ENCODE assay signal across 8 cellular contexts in genomic region chr11:62571493-62571892, GRCh38. TPM values are rescaled to one million over a fixed set of nuclear protein-coding genes. Genes with fewer than 3 reads are reported as not detected.
DNase-seq lines count a peak whose midpoint lies in the region; ATAC-seq and TF ChIP-seq lines count a peak whose summit lies in the region.
"Not testable (repeated sequence)": the region's sequence is repeated elsewhere in the genome, so short reads cannot be mapped to it uniquely, and the experiment has no call there.

No MANE protein-coding gene starts in this region.

- not testable (repeated sequence) for H2AFZ ChIP-seq in OCI-LY7 (ENCODE audit: low read length)

- peak overlapping the region; percentile 17 for H3K27ac Mint-ChIP-seq in activated CD4-positive, alpha-beta T cell treated with anti-CD3 and anti-CD28 coated beads, Interleukin-2, amount 10 ng/mL, durations not matched to agents 7 days and 5 days
- peak overlapping the region; percentile 98 for H3K27ac Mint-ChIP-seq in activated naive CD8-positive, alpha-beta T cell treated with anti-CD3 and anti-CD28 coated beads, Interleukin-2, amount 50 U/mL, for 24 hours
- peak overlapping the region in 9 of 10 donors; percentile 16 to 99 (median 87) for H3K27ac Mint-ChIP-seq in naive thymus-derived CD8-positive, alpha-beta T cell
- peak overlapping the region; percentile 99 for H3K27ac Mint-ChIP-seq in stimulated activated effector memory CD8-positive, alpha-beta T cell treated with anti-CD3 and anti-CD28 coated beads, Interleukin-12 subunit alpha, Interleukin-12 subunit beta, amount 100 ng/mL, for 72 hours

- not testable (repeated sequence) for DNase-seq in HFF-Myc (ENCODE audit: extremely low read depth, low read depth); OCI-LY7 (ENCODE audit: low spot score); activated CD4-positive, alpha-beta T cell treated with anti-CD3 and anti-CD28 coated beads, Interleukin-2, amount 10 ng/mL, durations not matched to agents 7 days and 5 days; activated naive CD8-positive, alpha-beta T cell treated with anti-CD3 and anti-CD28 coated beads, Interleukin-2, amount 50 U/mL, for 24 hours; epithelial cell of prostate (ENCODE audit: low read depth, low spot score); naive thymus-derived CD8-positive, alpha-beta T cell; stimulated activated effector memory CD8-positive, alpha-beta T cell treated with anti-CD3 and anti-CD28 coated beads, Interleukin-12 subunit alpha, Interleukin-12 subunit beta, amount 100 ng/mL, for 72 hours (ENCODE audit: low spot score in 2 of 2)

- CTCF ChIA-PET in OCI-LY7 (lab: Charles Lee; ENCODE audit: unreplicated experiment), result not testable (repeated sequence)
- CTCF ChIA-PET in activated CD4-positive, alpha-beta T cell treated with anti-CD3 and anti-CD28 coated beads, Interleukin-2, amount 10 ng/mL, durations not matched to agents 7 days and 5 days (lab: Charles Lee), result interaction anchor here (0.8 to 2.5 kb wide), 5 partner anchors 11 to 147 kb away, joined by 3 to 8 read pairs (median 6); partner anchors contain the start of gene TUT1

- H4K20me1 ChIP-seq in OCI-LY7 (ENCODE audit: insufficient read depth, low read length), result peaks cover 25% of the 10 kb centered on the region

- H3K79me2 ChIP-seq in OCI-LY7 (ENCODE audit: insufficient read depth, low read depth, low read length), result peaks cover 70% of the 10 kb centered on the region

- not testable (repeated sequence) for TF ChIP-seq CTCF in C4-2B (conservative IDR thresholded peaks at IDR 0.05); HFF-Myc (IDR thresholded peaks at IDR 0.05; ENCODE audit: low read depth, low read length, missing control alignments); OCI-LY7 (conservative IDR thresholded peaks at IDR 0.05; ENCODE audit: low read length)

- H3K27ac ChIP-seq in C4-2B (peak overlapping the region; percentile 8; the same call in 1 of the 2 replicates), epithelial cell of prostate (peak overlapping the region; percentile 78)
- not testable (repeated sequence) for H3K27ac ChIP-seq in OCI-LY7 (ENCODE audit: low read depth, low read length, poor library complexity, severe bottlenecking)

- intact Hi-C loops in OCI-LY7 (cut with micrococcal nuclease; ENCODE audit: unreplicated experiment), result loop anchor here (5.0 kb wide), 1 partner anchor 311 kb away; the partner anchor contains the start of gene SLC3A2

- not testable (repeated sequence) for ATAC-seq in activated naive CD8-positive, alpha-beta T cell treated with anti-CD3 and anti-CD28 coated beads, Interleukin-2, amount 50 U/mL, for 24 hours; naive thymus-derived CD8-positive, alpha-beta T cell; stimulated activated effector memory CD8-positive, alpha-beta T cell treated with anti-CD3 and anti-CD28 coated beads, Interleukin-12 subunit alpha, Interleukin-12 subunit beta, amount 100 ng/mL, for 72 hours

- H3K9me3 Mint-ChIP-seq in activated CD4-positive, alpha-beta T cell treated with anti-CD3 and anti-CD28 coated beads, Interleukin-2, amount 10 ng/mL, durations not matched to agents 7 days and 5 days; activated naive CD8-positive, alpha-beta T cell treated with anti-CD3 and anti-CD28 coated beads, Interleukin-2, amount 50 U/mL, for 24 hours; naive thymus-derived CD8-positive, alpha-beta T cell; stimulated activated effector memory CD8-positive, alpha-beta T cell treated with anti-CD3 and anti-CD28 coated beads, Interleukin-12 subunit alpha, Interleukin-12 subunit beta, amount 100 ng/mL, for 72 hours: not testable (repeated sequence)

- BruUV-seq in OCI-LY7 (replicated peaks; lab: Mats Ljungman, UMichigan), result not testable (repeated sequence)

- peak overlapping the region; percentile 24 for H3K4me3 Mint-ChIP-seq in activated CD4-positive, alpha-beta T cell treated with anti-CD3 and anti-CD28 coated beads, Interleukin-2, amount 10 ng/mL, durations not matched to agents 7 days and 5 days
- H3K4me3 Mint-ChIP-seq in activated naive CD8-positive, alpha-beta T cell treated with anti-CD3 and anti-CD28 coated beads, Interleukin-2, amount 50 U/mL, for 24 hours, result peak overlapping the region; percentile 99
- peak overlapping the region in 7 of 10 donors; percentile 27 to 99 (median 54) for H3K4me3 Mint-ChIP-seq in naive thymus-derived CD8-positive, alpha-beta T cell
- peak overlapping the region; percentile 99 for H3K4me3 Mint-ChIP-seq in stimulated activated effector memory CD8-positive, alpha-beta T cell treated with anti-CD3 and anti-CD28 coated beads, Interleukin-12 subunit alpha, Interleukin-12 subunit beta, amount 100 ng/mL, for 72 hours

- peaks cover 35% of the 10 kb centered on the region for H3K4me1 ChIP-seq in OCI-LY7 (ENCODE audit: insufficient read depth, low read length, poor library complexity, severe bottlenecking)

- peak overlapping the region; percentile 96 for H3K4me2 ChIP-seq in OCI-LY7 (ENCODE audit: low read length)

- not testable (repeated sequence) for H3K27me3 Mint-ChIP-seq in activated CD4-positive, alpha-beta T cell treated with anti-CD3 and anti-CD28 coated beads, Interleukin-2, amount 10 ng/mL, durations not matched to agents 7 days and 5 days; activated naive CD8-positive, alpha-beta T cell treated with anti-CD3 and anti-CD28 coated beads, Interleukin-2, amount 50 U/mL, for 24 hours; naive thymus-derived CD8-positive, alpha-beta T cell

- not testable (repeated sequence) for H3K9me2 ChIP-seq in OCI-LY7 (ENCODE audit: insufficient read depth, low read length)

- peaks cover 57% of the 10 kb centered on the region for H3K36me3 Mint-ChIP-seq in activated CD4-positive, alpha-beta T cell treated with anti-CD3 and anti-CD28 coated beads, Interleukin-2, amount 10 ng/mL, durations not matched to agents 7 days and 5 days (ENCODE audit: low read depth)
- H3K36me3 Mint-ChIP-seq in activated naive CD8-positive, alpha-beta T cell treated with anti-CD3 and anti-CD28 coated beads, Interleukin-2, amount 50 U/mL, for 24 hours (ENCODE audit: low read depth), result peaks cover 76% of the 10 kb centered on the region
- peaks cover under 1 to 73% (median 10%) of the 10 kb centered on the region in 3 donors for H3K36me3 Mint-ChIP-seq in naive thymus-derived CD8-positive, alpha-beta T cell
- H3K36me3 Mint-ChIP-seq in stimulated activated effector memory CD8-positive, alpha-beta T cell treated with anti-CD3 and anti-CD28 coated beads, Interleukin-12 subunit alpha, Interleukin-12 subunit beta, amount 100 ng/mL, for 72 hours, result peaks cover 88% of the 10 kb centered on the region

- not testable (repeated sequence) for H3K9me3 ChIP-seq in OCI-LY7 (ENCODE audit: low read length)

- peak overlapping the region; percentile 100 for H3K4me3 ChIP-seq in HFF-Myc (replicated peaks; ENCODE audit: low read depth, low read length)
- H3K4me3 ChIP-seq in OCI-LY7 (ENCODE audit: low read depth, low read length, poor library complexity, severe bottlenecking), result peak overlapping the region; percentile 87

- H3K4me1 Mint-ChIP-seq in activated CD4-positive, alpha-beta T cell treated with anti-CD3 and anti-CD28 coated beads, Interleukin-2, amount 10 ng/mL, durations not matched to agents 7 days and 5 days, result peaks cover 66% of the 10 kb centered on the region
- peaks cover 72% of the 10 kb centered on the region for H3K4me1 Mint-ChIP-seq in activated naive CD8-positive, alpha-beta T cell treated with anti-CD3 and anti-CD28 coated beads, Interleukin-2, amount 50 U/mL, for 24 hours
- H3K4me1 Mint-ChIP-seq in naive thymus-derived CD8-positive, alpha-beta T cell, result peaks cover 44 to 70% (median 61%) of the 10 kb centered on the region in 4 donors
- H3K4me1 Mint-ChIP-seq in stimulated activated effector memory CD8-positive, alpha-beta T cell treated with anti-CD3 and anti-CD28 coated beads, Interleukin-12 subunit alpha, Interleukin-12 subunit beta, amount 100 ng/mL, for 72 hours, result peaks cover 73% of the 10 kb centered on the region

- POLR2A ChIA-PET in OCI-LY7 (lab: Charles Lee); activated CD4-positive, alpha-beta T cell treated with anti-CD3 and anti-CD28 coated beads, Interleukin-2, amount 10 ng/mL, durations not matched to agents 7 days and 5 days (lab: Charles Lee): not testable (repeated sequence)
- POLR2A ChIA-PET in naive thymus-derived CD8-positive, alpha-beta T cell (lab: Charles Lee), result interaction anchor here (1.0 to 3.5 kb wide), 5 partner anchors 12 to 123 kb away, joined by 3 to 30 read pairs (median 3); partner anchors contain the start of gene TUT1

- H3K36me3 ChIP-seq in OCI-LY7 (ENCODE audit: insufficient read depth, low read length), result peaks cover 90% of the 10 kb centered on the region

RNA-seq across cellular contexts. Expression of gene EEF1G, which starts 2.2 kb away (rescaled TPM):
- 2,328 and 2,651 TPM in 2 replicates for total RNA-seq in OCI-LY7 (2014; rRNA removed; shearing (Covaris generic))
- 1,778 and 1,903 TPM in 2 replicates for total RNA-seq in OCI-LY7 (2022)
- 1,000 to 10,000 TPM; 1,239 to 1,470 TPM for total RNA-seq in activated CD4-positive, alpha-beta T cell treated with anti-CD3 and anti-CD28 coated beads, Interleukin-2, amount 10 ng/mL, durations not matched to agents 7 days and 5 days
- total RNA-seq in naive thymus-derived CD8-positive, alpha-beta T cell, result 1,000 to 10,000 TPM; 2,038 to 2,092 TPM
- polyA plus RNA-seq in naive thymus-derived CD8-positive, alpha-beta T cell, result 1,000 to 10,000 TPM; 1,637 to 2,152 (median 1,960) TPM

RNA-seq across cellular contexts. Expression of gene TUT1, which starts 19.8 kb away (rescaled TPM):
- 15.6 and 22.5 TPM in 2 replicates for total RNA-seq in OCI-LY7 (2014; rRNA removed; shearing (Covaris generic))
- 38.2 and 40.4 TPM in 2 replicates for total RNA-seq in OCI-LY7 (2022)
- 10 to 100 TPM; 24.1 to 26.0 TPM for total RNA-seq in activated CD4-positive, alpha-beta T cell treated with anti-CD3 and anti-CD28 coated beads, Interleukin-2, amount 10 ng/mL, durations not matched to agents 7 days and 5 days
- total RNA-seq in naive thymus-derived CD8-positive, alpha-beta T cell, result 10 to 100 TPM; 46.4 to 50.9 TPM
- 10 to 100 TPM; 12.8 to 24.4 (median 16.9) TPM for polyA plus RNA-seq in naive thymus-derived CD8-positive, alpha-beta T cell

RNA-seq across cellular contexts. Expression of gene AHNAK, which starts 24.9 kb away (rescaled TPM):
- total RNA-seq in OCI-LY7 (2014; rRNA removed; shearing (Covaris generic)), result 0.08 and 0.28 TPM in 2 replicates
- 0.21 and 0.30 TPM in 2 replicates for total RNA-seq in OCI-LY7 (2022)
- 100 to 1,000 TPM; 206 to 237 TPM for total RNA-seq in activated CD4-positive, alpha-beta T cell treated with anti-CD3 and anti-CD28 coated beads, Interleukin-2, amount 10 ng/mL, durations not matched to agents 7 days and 5 days
- total RNA-seq in naive thymus-derived CD8-positive, alpha-beta T cell, result 100 to 1,000 TPM; 227 to 231 TPM
- 10 to 100 TPM in 1 of 3 donors, 1 to 10 TPM in 2; 7.7 to 19.8 (median 9.4) TPM for polyA plus RNA-seq in naive thymus-derived CD8-positive, alpha-beta T cell

RNA-seq across cellular contexts. Expression of gene MTA2, which starts 30.2 kb away (rescaled TPM):
- 130 and 133 TPM in 2 replicates for total RNA-seq in OCI-LY7 (2014; rRNA removed; shearing (Covaris generic))
- 162 and 174 TPM in 2 replicates for total RNA-seq in OCI-LY7 (2022)
- 100 to 1,000 TPM; 270 to 299 TPM for total RNA-seq in activated CD4-positive, alpha-beta T cell treated with anti-CD3 and anti-CD28 coated beads, Interleukin-2, amount 10 ng/mL, durations not matched to agents 7 days and 5 days
- 100 to 1,000 TPM; 170 to 178 TPM for total RNA-seq in naive thymus-derived CD8-positive, alpha-beta T cell
- 10 to 100 TPM; 15.8 to 32.6 (median 21.5) TPM for polyA plus RNA-seq in naive thymus-derived CD8-positive, alpha-beta T cell

RNA-seq across cellular contexts. Expression of gene EML3, which starts 41.1 kb away (rescaled TPM):
- 41.2 and 52.8 TPM in 2 replicates for total RNA-seq in OCI-LY7 (2014; rRNA removed; shearing (Covaris generic))
- 81.6 and 92.6 TPM in 2 replicates for total RNA-seq in OCI-LY7 (2022)
- 100 to 1,000 TPM; 137 to 144 TPM for total RNA-seq in activated CD4-positive, alpha-beta T cell treated with anti-CD3 and anti-CD28 coated beads, Interleukin-2, amount 10 ng/mL, durations not matched to agents 7 days and 5 days
- total RNA-seq in naive thymus-derived CD8-positive, alpha-beta T cell, result 100 to 1,000 TPM; 251 to 255 TPM
- polyA plus RNA-seq in naive thymus-derived CD8-positive, alpha-beta T cell, result 10 to 100 TPM; 14.8 to 23.7 (median 15.7) TPM

Comparison
In these comparisons a context has a peak if more than half of its experiments do, and no peak if none do; other contexts are left out.
1. H3K27ac Mint-ChIP-seq: peak in every context shown above with its lines; median percentile 99 in stimulated activated effector memory CD8-positive, alpha-beta T cell treated with anti-CD3 and anti-CD28 coated beads, Interleukin-12 subunit alpha, Interleukin-12 subunit beta, amount 100 ng/mL, for 72 hours; 98 in activated naive CD8-positive, alpha-beta T cell treated with anti-CD3 and anti-CD28 coated beads, Interleukin-2, amount 50 U/mL, for 24 hours; 87 in naive thymus-derived CD8-positive, alpha-beta T cell; 17 in activated CD4-positive, alpha-beta T cell treated with anti-CD3 and anti-CD28 coated beads, Interleukin-2, amount 10 ng/mL, durations not matched to agents 7 days and 5 days.
2. H3K4me3 Mint-ChIP-seq: peak in every context shown above with its lines; median percentile 99 in activated naive CD8-positive, alpha-beta T cell treated with anti-CD3 and anti-CD28 coated beads, Interleukin-2, amount 50 U/mL, for 24 hours; 99 in stimulated activated effector memory CD8-positive, alpha-beta T cell treated with anti-CD3 and anti-CD28 coated beads, Interleukin-12 subunit alpha, Interleukin-12 subunit beta, amount 100 ng/mL, for 72 hours; 54 in naive thymus-derived CD8-positive, alpha-beta T cell; 24 in activated CD4-positive, alpha-beta T cell treated with anti-CD3 and anti-CD28 coated beads, Interleukin-2, amount 10 ng/mL, durations not matched to agents 7 days and 5 days.
3. RNA of gene AHNAK, which starts 24.9 kb away (total RNA-seq): 206 to 237 TPM in activated CD4-positive, alpha-beta T cell treated with anti-CD3 and anti-CD28 coated beads, Interleukin-2, amount 10 ng/mL, durations not matched to agents 7 days and 5 days and 227 to 231 TPM in naive thymus-derived CD8-positive, alpha-beta T cell; 0.08 to 0.30 TPM in OCI-LY7; every median in the first group is over 100 times any median in the second.